In the genomic region with DNA sequence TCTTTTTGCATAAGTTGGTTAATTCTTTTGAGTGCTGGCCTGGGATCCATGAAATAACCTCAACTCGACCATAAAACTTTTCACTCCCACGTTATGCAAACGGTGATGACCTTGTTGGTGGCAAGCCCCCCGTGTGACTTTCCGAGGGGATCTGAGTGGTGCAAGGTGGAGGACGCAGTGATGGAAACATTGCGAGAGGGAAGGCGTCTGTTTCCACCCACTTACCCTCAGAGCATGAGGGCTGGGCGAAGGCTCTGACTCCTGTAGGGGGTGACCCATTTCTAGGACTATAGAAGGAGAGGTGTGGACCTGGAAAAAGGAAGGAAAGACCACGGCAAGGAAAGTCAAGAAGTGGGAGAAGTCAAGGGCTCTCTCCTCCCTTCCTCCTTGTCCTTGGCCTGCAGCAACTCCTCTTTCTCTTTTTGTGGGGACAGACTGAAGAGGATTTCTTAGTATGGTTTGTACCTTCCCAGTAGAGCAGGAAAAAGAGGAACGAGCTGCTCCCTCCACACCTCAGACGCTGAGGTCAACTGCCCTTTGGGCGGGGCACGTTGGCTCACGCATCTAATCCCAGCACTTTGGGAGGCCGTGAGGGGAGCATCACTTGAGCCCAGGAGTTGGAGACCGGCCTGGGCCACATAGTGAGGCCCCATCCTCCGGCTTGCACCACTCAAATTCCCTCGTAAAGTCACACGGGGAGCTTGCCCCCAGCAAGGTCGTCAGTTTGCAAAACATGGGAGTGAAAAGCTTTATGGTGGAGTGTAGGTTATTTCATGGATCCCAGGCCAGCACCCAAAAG, we compare ENCODE assay signal across 23 cellular contexts. TPM values are rescaled to one million over a fixed set of nuclear protein-coding genes. Genes with fewer than 3 reads are reported as not detected.
DNase-seq lines count a peak whose midpoint lies in the region; ATAC-seq, FAIRE-seq and TF ChIP-seq lines count a peak whose summit lies in the region.
"Had no signal": no experiment of that assay in that cellular context is flagged by ENCODE, and none has a peak within 500 bp of the region (broad histone marks: within the 10 kb centered on the region; RNA-seq: fewer than 3 reads in every experiment).

No MANE protein-coding gene starts in this region.

- peaks cover 52% of the 10 kb centered on the region for H3K4me1 Mint-ChIP-seq in CD8-positive, alpha-beta T cell (ENCODE audit: low read depth)
- peaks cover 12% of the 10 kb centered on the region for H3K4me1 Mint-ChIP-seq in activated T-helper 17 cell treated with anti-CD3 and anti-CD28 coated beads, Interleukin-2, amount 50 U/mL, for 72 hours
- H3K4me1 Mint-ChIP-seq in natural killer cell treated with Interleukin-12 subunit alpha and Interleukin-12 subunit beta and Interleukin-15 and Interleukin-18, amount 100 ng/mL, for 72 hours (ENCODE audit: low read depth in 2 of 2), result peaks cover 18 to 25% of the 10 kb centered on the region in 2 donors

- H2AFZ ChIP-seq in Loucy (ENCODE audit: low read length), result 0 out of 2 replicates have a peak overlapping the region, but pooled peaks have one; percentile 98

- no peaks in the 10 kb centered on the region for H3K27me3 ChIP-seq in CD8-positive, alpha-beta T cell (ENCODE audit: insufficient read depth, low read length)
- no peaks in the 10 kb centered on the region for H3K27me3 ChIP-seq in Loucy (ENCODE audit: insufficient read depth, low read length, poor library complexity, severe bottlenecking)
- H3K27me3 ChIP-seq: ovary had no signal

- H3K36me3 ChIP-seq in CD8-positive, alpha-beta T cell (ENCODE audit: insufficient read depth, low read length), result no peaks in the 10 kb centered on the region
- H3K36me3 ChIP-seq in Loucy (ENCODE audit: insufficient read depth, low read length) (no peaks in the 10 kb centered on the region), kidney (ENCODE audit: control insufficient read depth in 1 of 2, insufficient read depth in 2 of 2, low read length in 2 of 2) (no peaks in the 10 kb centered on the region)
- H3K36me3 ChIP-seq: gastrocnemius medialis, left lung, ovary had no signal

- no peak overlapping the region for H3K9ac ChIP-seq in Loucy (ENCODE audit: low read depth, low read length, poor library complexity, severe bottlenecking)
- no peak overlapping the region for H3K9ac ChIP-seq in kidney (ENCODE audit: low read length in 2 of 2)

- intact Hi-C loops in CD8-positive, alpha-beta T cell (cut with DNase I, micrococcal nuclease), result loop anchor here (5.0 kb wide), 2 partner anchors 51 to 364 kb away; partner anchors contain the start of gene KDM3A (in 1 of the 2)
- intact Hi-C loops in kidney (cut with DNase I), result no loop called here

- H3K27ac Mint-ChIP-seq in CD8-positive, alpha-beta T cell, result peak overlapping the region; percentile 99
- H3K27ac Mint-ChIP-seq in activated T-helper 17 cell treated with anti-CD3 and anti-CD28 coated beads, Interleukin-2, amount 50 U/mL, for 72 hours, result no peak overlapping the region
- H3K27ac Mint-ChIP-seq in natural killer cell treated with Interleukin-12 subunit alpha and Interleukin-12 subunit beta and Interleukin-15 and Interleukin-18, amount 100 ng/mL, for 72 hours, result peak overlapping the region; percentile 15 to 29
- H3K27ac Mint-ChIP-seq: activated naive CD4-positive, alpha-beta T cell treated with anti-CD3 and anti-CD28 coated beads for 36 hours; T-helper 1 cell treated with Interleukin-12 subunit alpha and Interleukin-12 subunit beta and Interleukin-4 antibody, amounts not matched to agents 30 μg/mL and 1 μg/mL, for 36 hours had no signal

- peak overlapping the region; percentile 98 for H3K4me2 ChIP-seq in Loucy (ENCODE audit: low read depth, low read length, poor library complexity, severe bottlenecking)

- ATAC-seq in CD8-positive, alpha-beta T cell, result no peak
- ATAC-seq in activated T-helper 17 cell treated with anti-CD3 and anti-CD28 coated beads, Interleukin-2, amount 50 U/mL, for 72 hours (replicated peaks), result no peak
- no peak for ATAC-seq in natural killer cell treated with Interleukin-12 subunit alpha and Interleukin-12 subunit beta and Interleukin-15 and Interleukin-18, amount 100 ng/mL, for 72 hours
- no peak for ATAC-seq in HG03354 (IDR thresholded peaks at IDR 0.05; ENCODE audit: poor library complexity, severe bottlenecking, unreplicated experiment)
- ATAC-seq: activated CD4-positive, CD25-positive, alpha-beta regulatory T cell treated with anti-CD3 and anti-CD28 coated beads, Interleukin-2, amount 50 U/mL, for 24 hours; gastrocnemius medialis; left lung; sciatic nerve had no signal

- POLR2A ChIA-PET in CD8-positive, alpha-beta T cell (lab: Charles Lee), result interaction anchor here (0.5 to 7.2 kb wide), 8 partner anchors 13 to 365 kb away, joined by 3 to 198 read pairs (median 40); partner anchors contain the start of genes CD8A and KDM3A

- peaks cover 34% of the 10 kb centered on the region for H3K4me1 ChIP-seq in CD8-positive, alpha-beta T cell (ENCODE audit: insufficient read depth, low read length)
- H3K4me1 ChIP-seq in Loucy (ENCODE audit: insufficient read depth, low read length, poor library complexity, severe bottlenecking) (peaks cover 7% of the 10 kb centered on the region), kidney (ENCODE audit: control insufficient read depth in 1 of 2, insufficient read depth in 1 of 2, low read depth in 1 of 2, low read length in 2 of 2) (peaks cover 0 to 5% of the 10 kb centered on the region in 2 donors)

- H3K4me3 Mint-ChIP-seq in CD8-positive, alpha-beta T cell, result peak overlapping the region; percentile 98
- H3K4me3 Mint-ChIP-seq in activated T-helper 17 cell treated with anti-CD3 and anti-CD28 coated beads, Interleukin-2, amount 50 U/mL, for 72 hours, result peak overlapping the region; percentile 91
- H3K4me3 Mint-ChIP-seq in natural killer cell treated with Interleukin-12 subunit alpha and Interleukin-12 subunit beta and Interleukin-15 and Interleukin-18, amount 100 ng/mL, for 72 hours, result peak overlapping the region; percentile 87

- H3K36me3 Mint-ChIP-seq in CD8-positive, alpha-beta T cell, result peaks cover 15% of the 10 kb centered on the region
- H3K36me3 Mint-ChIP-seq in activated T-helper 17 cell treated with anti-CD3 and anti-CD28 coated beads, Interleukin-2, amount 50 U/mL, for 72 hours (ENCODE audit: low read depth), result no peaks in the 10 kb centered on the region
- no peaks in the 10 kb centered on the region for H3K36me3 Mint-ChIP-seq in natural killer cell treated with Interleukin-12 subunit alpha and Interleukin-12 subunit beta and Interleukin-15 and Interleukin-18, amount 100 ng/mL, for 72 hours

- no peaks in the 10 kb centered on the region for H3K27me3 Mint-ChIP-seq in CD8-positive, alpha-beta T cell (ENCODE audit: low read depth)
- peaks cover 19% of the 10 kb centered on the region for H3K27me3 Mint-ChIP-seq in activated T-helper 17 cell treated with anti-CD3 and anti-CD28 coated beads, Interleukin-2, amount 50 U/mL, for 72 hours
- H3K27me3 Mint-ChIP-seq in natural killer cell treated with Interleukin-12 subunit alpha and Interleukin-12 subunit beta and Interleukin-15 and Interleukin-18, amount 100 ng/mL, for 72 hours, result peaks cover 0 to 12% of the 10 kb centered on the region in 2 donors

- no peaks in the 10 kb centered on the region for H4K20me1 ChIP-seq in Loucy (ENCODE audit: insufficient read depth, low read length, poor library complexity, severe bottlenecking)

- CTCF ChIA-PET in CD8-positive, alpha-beta T cell (lab: Charles Lee), result interaction anchor here (0.6 to 9.7 kb wide), 8 partner anchors 12 to 288 kb away, joined by 3 to 196 read pairs (median 37); partner anchors contain the start of gene CD8A

- H3K79me2 ChIP-seq in Loucy (ENCODE audit: insufficient read depth, low read length), result no peaks in the 10 kb centered on the region

- peak overlapping the region; percentile 78 for H3K27ac ChIP-seq in CD8-positive, alpha-beta T cell (ENCODE audit: low read depth, low read length)
- no peak overlapping the region for H3K27ac ChIP-seq in kidney (ENCODE audit: low read depth in 2 of 2, low read length in 2 of 2)
- H3K27ac ChIP-seq: gastrocnemius medialis, HL-60, left lung, ovary had no signal

- no peak for TF ChIP-seq CTCF in CD8-positive, alpha-beta T cell (IDR thresholded peaks at IDR 0.05)
- no peak for TF ChIP-seq CTCF in Loucy (conservative IDR thresholded peaks at IDR 0.05; ENCODE audit: low read length)
- no peak for TF ChIP-seq CTCF in kidney (IDR thresholded peaks at IDR 0.05; ENCODE audit: borderline replicate concordance, extremely low read depth, insufficient read depth)

- H3K9me2 ChIP-seq in Loucy (replicated peaks; ENCODE audit: low read depth, low read length), result no peaks in the 10 kb centered on the region

- DNase-seq in CD8-positive, alpha-beta T cell, result peak in 2 of 7 experiments; percentile 37 to 39
- no peak for DNase-seq in natural killer cell treated with Interleukin-12 subunit alpha and Interleukin-12 subunit beta and Interleukin-15 and Interleukin-18, amount 100 ng/mL, for 72 hours (ENCODE audit: low spot score)
- DNase-seq in cerebellar cortex (ENCODE audit: low spot score) (no peak), NCI-H774 (lab: John Stamatoyannopoulos, UW) (no peak), kidney (no peak)
- DNase-seq: activated naive CD4-positive, alpha-beta T cell treated with anti-CD3 and anti-CD28 coated beads for 36 hours; erythroblast; gastrocnemius medialis; GOT3; left lung; NCI-H1048; NCI-H2107; NCI-H524 treated with DMSO at 0.1 percent for 48 hours; ovary; SHP77 treated with DMSO at 0.1 percent for 48 hours had no signal

- no peaks in the 10 kb centered on the region for H3K9me3 ChIP-seq in CD8-positive, alpha-beta T cell (ENCODE audit: low read length)
- no peaks in the 10 kb centered on the region for H3K9me3 ChIP-seq in Loucy (ENCODE audit: insufficient read depth, low read depth, low read length)
- no peaks in the 10 kb centered on the region for H3K9me3 ChIP-seq in kidney (ENCODE audit: control insufficient read depth in 1 of 2, low read length in 2 of 2)
- H3K9me3 ChIP-seq: gastrocnemius medialis, left lung, ovary had no signal

- no peaks in the 10 kb centered on the region for H3K9me3 Mint-ChIP-seq in CD8-positive, alpha-beta T cell
- H3K9me3 Mint-ChIP-seq in activated T-helper 17 cell treated with anti-CD3 and anti-CD28 coated beads, Interleukin-2, amount 50 U/mL, for 72 hours, result no peaks in the 10 kb centered on the region
- H3K9me3 Mint-ChIP-seq in natural killer cell treated with Interleukin-12 subunit alpha and Interleukin-12 subunit beta and Interleukin-15 and Interleukin-18, amount 100 ng/mL, for 72 hours, result no peaks in the 10 kb centered on the region
- H3K9me3 Mint-ChIP-seq: activated naive CD4-positive, alpha-beta T cell treated with anti-CD3 and anti-CD28 coated beads for 36 hours; T-helper 1 cell treated with Interleukin-12 subunit alpha and Interleukin-12 subunit beta and Interleukin-4 antibody, amounts not matched to agents 30 μg/mL and 1 μg/mL, for 36 hours had no signal

- FAIRE-seq in kidney (lab: Jason Lieb, UNC), result no peak
- FAIRE-seq: urothelium cell line had no signal

- peak overlapping the region; percentile 38 for H3K4me3 ChIP-seq in CD8-positive, alpha-beta T cell (ENCODE audit: low read depth, low read length)
- H3K4me3 ChIP-seq in Loucy (ENCODE audit: low read length, poor library complexity, severe bottlenecking) (peak overlapping the region; percentile 87), kidney (ENCODE audit: low read length in 2 of 2) (no peak overlapping the region)

- no peaks in the 10 kb centered on the region; the same call in 1 of the 2 replicates for H3F3A ChIP-seq in Loucy (ENCODE audit: low read depth)

RNA-seq across cellular contexts. Expression of gene CD8A, which starts 15.5 kb away (rescaled TPM):
- total RNA-seq in CD8-positive, alpha-beta T cell, result 100 to 1,000 TPM; 502 to 503 TPM
- total RNA-seq in activated T-helper 17 cell treated with anti-CD3 and anti-CD28 coated beads, Interleukin-2, amount 50 U/mL, for 72 hours, result 1 to 10 TPM in 1 of 2 donors, under 1 TPM in 1; 0.80 to 2.7 TPM
- total RNA-seq in natural killer cell treated with Interleukin-12 subunit alpha and Interleukin-12 subunit beta and Interleukin-15 and Interleukin-18, amount 100 ng/mL, for 72 hours, result 10 to 100 TPM; 67.8 to 85.0 TPM
- 5.9 TPM for total RNA-seq in kidney
- 0.65 TPM for polyA plus RNA-seq in kidney (ENCODE audit: insufficient read depth, low read depth, low replicate concordance)

RNA-seq across cellular contexts. Expression of gene CD8B, which starts 55.4 kb away (rescaled TPM):
- 100 to 1,000 TPM; 281 to 283 TPM for total RNA-seq in CD8-positive, alpha-beta T cell
- total RNA-seq in activated T-helper 17 cell treated with anti-CD3 and anti-CD28 coated beads, Interleukin-2, amount 50 U/mL, for 72 hours, result under 1 TPM in 1 of 2 donors, not detected in 1; 0.63 TPM
- 10 to 100 TPM in 1 of 2 donors, 1 to 10 TPM in 1; 8.4 to 31.5 TPM for total RNA-seq in natural killer cell treated with Interleukin-12 subunit alpha and Interleukin-12 subunit beta and Interleukin-15 and Interleukin-18, amount 100 ng/mL, for 72 hours
- total RNA-seq in kidney, result 2.5 TPM
- polyA plus RNA-seq in kidney (ENCODE audit: insufficient read depth, low read depth, low replicate concordance), result not detected

Comparison
In these comparisons a context has a peak if more than half of its experiments do, and no peak if none do; other contexts are left out.
1. H3K4me3 ChIP-seq: peak in CD8-positive, alpha-beta T cell (single experiment) and Loucy (single experiment); none in kidney (0 of 2).
2. RNA of gene CD8B, which starts 55.4 kb away (total RNA-seq): 281 to 283 TPM in CD8-positive, alpha-beta T cell; 8.4 to 31.5 TPM in natural killer cell treated with Interleukin-12 subunit alpha and Interleukin-12 subunit beta and Interleukin-15 and Interleukin-18, amount 100 ng/mL, for 72 hours, 2.5 TPM in kidney (single experiment) and 0.63 TPM in activated T-helper 17 cell treated with anti-CD3 and anti-CD28 coated beads, Interleukin-2, amount 50 U/mL, for 72 hours; every median in the first group is over 4 times any median in the second.
3. Peak in every context shown above with its lines, with median percentiles within 50 percentile points of each other: H3K4me3 Mint-ChIP-seq.